Comparison of ENCODE assay signal across 15 cellular contexts in the genomic region with DNA sequence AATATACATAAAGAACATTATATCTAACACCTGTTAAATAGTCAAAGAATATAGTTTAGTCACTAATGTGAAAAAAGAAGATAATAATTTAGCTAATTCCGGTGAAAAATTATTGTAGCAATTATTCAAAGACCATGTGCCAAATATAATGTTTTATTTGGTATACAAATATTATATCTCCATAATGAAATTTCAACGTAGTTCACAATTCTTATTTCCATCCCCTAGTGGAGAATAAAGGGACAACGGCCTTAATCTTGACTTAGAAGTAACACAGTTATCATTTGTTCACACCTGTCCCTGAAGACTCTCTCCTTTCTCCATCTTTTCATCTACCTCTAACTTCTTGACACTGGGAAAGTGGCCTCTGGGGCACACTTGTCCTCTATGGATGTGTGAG.
A peak's percentile ranks its signal among the peaks of the same experiment; 100 is the strongest.
DNase-seq lines count a peak whose midpoint lies in the region; ATAC-seq and TF ChIP-seq lines count a peak whose summit lies in the region.
"Had no signal": no experiment of that assay in that cellular context is flagged by ENCODE, and none has a peak within 500 bp of the region (broad histone marks: within the 10 kb centered on the region; RNA-seq: fewer than 3 reads in every experiment).

No MANE protein-coding gene starts in this region.

- H3K36me3 ChIP-seq in RWPE2 (ENCODE audit: low read depth): no peaks in the 10 kb centered on the region
- no peaks in the 10 kb centered on the region for H3K36me3 ChIP-seq in testis (ENCODE audit: low read depth, missing control alignments)
- H3K36me3 ChIP-seq: gastrocnemius medialis, Peyer's patch had no signal

- TF ChIP-seq POLR2A in testis (IDR thresholded peaks at IDR 0.05) (no peak), lower leg skin (IDR thresholded peaks at IDR 0.05) (no peak)

- WGBS in testis, 2 donors: 89 to 94% methylated on average over 3 of the region's 3 CpGs
- WGBS in lower leg skin, 2 donors: 76 to 82% methylated on average over 3 of the region's 3 CpGs

- no peak overlapping the region for H3K27ac ChIP-seq in RWPE2 (ENCODE audit: poor library complexity, severe bottlenecking)
- H3K27ac ChIP-seq in testis: no peak overlapping the region
- H3K27ac ChIP-seq: body of pancreas, gastrocnemius medialis, Peyer's patch had no signal

- H3K9me3 ChIP-seq in RWPE2 (ENCODE audit: severe bottlenecking) (no peaks in the 10 kb centered on the region), testis (no peaks in the 10 kb centered on the region)
- H3K9me3 ChIP-seq: body of pancreas, gastrocnemius medialis, Peyer's patch had no signal

- H3K4me1 ChIP-seq in RWPE2 (ENCODE audit: insufficient read depth, poor library complexity, severe bottlenecking): no peaks in the 10 kb centered on the region
- H3K4me1 ChIP-seq in testis: no peaks in the 10 kb centered on the region
- H3K4me1 ChIP-seq: body of pancreas, gastrocnemius medialis, Peyer's patch had no signal

- intact Hi-C loops in testis (cut with DNase I; ENCODE audit: low total_unique reads) (no loop called here), lower leg skin (cut with DNase I; ENCODE audit: low total_unique reads) (no loop called here)

- H3K27me3 ChIP-seq in RWPE2 (ENCODE audit: insufficient read depth, poor library complexity, severe bottlenecking) (no peaks in the 10 kb centered on the region), testis (no peaks in the 10 kb centered on the region)
- H3K27me3 ChIP-seq: body of pancreas, gastrocnemius medialis, Peyer's patch had no signal

- H3K4me3 ChIP-seq in RWPE2 (ENCODE audit: severe bottlenecking) (no peak overlapping the region), fibroblast of pulmonary artery (replicated peaks; ENCODE audit: low read depth, low read length) (no peak overlapping the region), testis (no peak overlapping the region), lower leg skin (ENCODE audit: low read depth, poor library complexity, severe bottlenecking) (no peak overlapping the region)
- H3K4me3 ChIP-seq: body of pancreas, gastrocnemius medialis, Peyer's patch had no signal

- ATAC-seq in RWPE2 (ENCODE audit: low read depth) (no peak), omental fat pad (ENCODE audit: low FRiP score) (no peak)
- ATAC-seq: body of pancreas; gastrocnemius medialis; left ventricle myocardium superior; stimulated activated naive CD8-positive, alpha-beta T cell treated with anti-CD3 and anti-CD28 coated beads, Interleukin-15, amount 100 ng/mL, for 72 hours had no signal

- TF ChIP-seq CTCF in RWPE2 (IDR thresholded peaks at IDR 0.05; ENCODE audit: poor library complexity, severe bottlenecking) (peak; percentile 44), fibroblast of pulmonary artery (IDR thresholded peaks at IDR 0.05; ENCODE audit: low read length, missing control alignments) (peak; percentile 42), testis (IDR thresholded peaks at IDR 0.05) (peak in 2 of 3 experiments; percentile 25 to 45), omental fat pad (IDR thresholded peaks at IDR 0.05) (no peak), lower leg skin (IDR thresholded peaks at IDR 0.05) (no peak)

- DNase-seq in DMS53 (lab: John Stamatoyannopoulos, UW): peak; percentile 11
- no peak for DNase-seq in DMS53 treated with DMSO at 0.1 percent for 48 hours (lab: John Stamatoyannopoulos, UW; ENCODE audit: unreplicated experiment)
- DNase-seq in RWPE2 (ENCODE audit: low spot score): no peak
- no peak for DNase-seq in fibroblast of pulmonary artery (ENCODE audit: low read depth)
- no peak for DNase-seq in testis
- no peak for DNase-seq in omental fat pad (ENCODE audit: low spot score)
- no peak for DNase-seq in AG20443 (ENCODE audit: low spot score)
- DNase-seq in lower leg skin (ENCODE audit: low spot score in 2 of 2): no peak
- DNase-seq: activated T-cell treated with anti-CD3 and anti-CD28 coated beads, Interleukin-2, amount 50 U/mL, for 1 hour; body of pancreas; gastrocnemius medialis; left ventricle myocardium superior; NCI-H2029 treated with DMSO at 0.1 percent for 48 hours; Peyer's patch; stimulated activated naive CD8-positive, alpha-beta T cell treated with anti-CD3 and anti-CD28 coated beads, Interleukin-15, amount 100 ng/mL, for 72 hours had no signal

Comparison
In these comparisons a context has a peak if more than half of its experiments do, and no peak if none do; other contexts are left out.
1. CTCF ChIP-seq: peak in RWPE2 (single experiment), fibroblast of pulmonary artery (single experiment) and testis (2 of 3); none in omental fat pad (0 of 3) and lower leg skin (0 of 3).